In genomic region chr10:59623823-59624535, GRCh38 we compare ENCODE assay signal across 16 cellular contexts.
"Had no signal": no experiment of that assay in that cellular context is flagged by ENCODE, and none has a peak within 500 bp of the region (broad histone marks: within the 10 kb centered on the region; RNA-seq: fewer than 3 reads in every experiment).

No MANE protein-coding gene starts in this region.

- H3K4me3 ChIP-seq: cardiac muscle cell, mucosa of descending colon, upper lobe of left lung had no signal

- DNase-seq: activated CD4-positive, alpha-beta T cell treated with anti-CD3 and anti-CD28 coated beads, Interleukin-2, amount 50 U/mL, for 4 hours; activated CD4-positive, CD25-positive, alpha-beta regulatory T cell treated with anti-CD3 and anti-CD28 coated beads, Interleukin-2, amount 50 U/mL, for 72 hours; activated naive CD4-positive, alpha-beta T cell treated with anti-CD3 and anti-CD28 coated beads for 36 hours; activated T-cell treated with anti-CD3 and anti-CD28 coated beads, Interleukin-2, amount 50 U/mL, for 1 hour; mucosa of descending colon; naive thymus-derived CD4-positive, alpha-beta T cell; posterior cingulate gyrus; retina; small intestine; stimulated activated CD4-positive, alpha-beta T cell treated with anti-CD3 and anti-CD28 coated beads, Interleukin-4, amount 100 ng/mL, for 4 hours; stimulated activated CD8-positive, alpha-beta memory T cell treated with anti-CD3 and anti-CD28 coated beads, Interleukin-4, amount 100 ng/mL, for 48 hours; stimulated activated naive CD4-positive, alpha-beta T cell treated with Interleukin-2 at 50 U/mL for 16 hours; upper lobe of left lung had no signal

- ATAC-seq: esophagus mucosa; left lobe of liver; mucosa of descending colon; naive thymus-derived CD4-positive, alpha-beta T cell had no signal
